2 cellular contexts compared by ENCODE assay signal in genomic region chr19:16921766-16922591, GRCh38.
TF ChIP-seq lines count a peak whose summit lies in the region.

No MANE protein-coding gene starts in this region.

TF ChIP-seq in HepG2, 621 proteins besides CTCF, POLR2A, EP300 and RAD21:
- TF ChIP-seq PRDM4 (CRISPR knock-in tag; IDR thresholded peaks at IDR 0.05; ENCODE audit: borderline replicate concordance) (peak; percentile 58; the same call in 1 of the 2 replicates), ZZZ3 (CRISPR knock-in tag; IDR thresholded peaks at IDR 0.05; ENCODE audit: borderline replicate concordance) (no peak)

TF ChIP-seq in HEK293T, 16 proteins besides CTCF, POLR2A, EP300 and RAD21 (continued from another document):
- TF ChIP-seq NFRKB (IDR thresholded peaks at IDR 0.05) (no peak), BHLHE40 (IDR thresholded peaks at IDR 0.05; ENCODE audit: borderline replicate concordance) (no peak)
